In the genomic region with DNA sequence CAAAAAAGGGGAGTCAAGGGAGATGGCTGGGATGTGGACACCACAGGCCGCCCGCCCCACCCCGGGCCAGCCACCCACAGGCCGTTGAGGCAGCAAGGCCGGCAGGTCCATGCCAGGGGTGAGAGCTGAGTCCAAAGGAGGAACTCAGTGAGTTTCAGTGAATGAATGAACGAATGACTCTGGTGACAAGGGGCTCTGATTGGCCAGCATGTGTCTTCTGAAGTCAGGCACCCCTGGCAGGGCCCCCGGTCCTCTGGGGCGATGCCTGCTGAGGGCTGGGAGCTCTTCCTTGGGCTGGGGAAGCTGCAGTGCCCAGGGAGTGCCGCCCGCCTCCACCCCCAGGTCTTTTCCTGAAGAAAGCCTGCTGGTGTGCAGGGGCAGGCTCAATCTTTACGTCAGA, we compare ENCODE assay signal across 14 cellular contexts.
"Had no signal": no experiment of that assay in that cellular context is flagged by ENCODE, and none has a peak within 500 bp of the region (broad histone marks: within the 10 kb centered on the region; RNA-seq: fewer than 3 reads in every experiment).

No MANE protein-coding gene starts in this region.

- H3K36me3 ChIP-seq: colonic mucosa, heart left ventricle, lower lobe of right lung, right atrium auricular region had no signal

- ATAC-seq: heart left ventricle, lower lobe of right lung had no signal

- DNase-seq: colonic mucosa; dermis blood vessel endothelial cell; effector CD4-positive, alpha-beta T cell; hippocampal formation; kidney glomerular epithelial cell; midbrain; naive B cell; small intestine; stimulated activated CD4-positive, alpha-beta T cell treated with anti-CD3 and anti-CD28 coated beads, Interleukin-2, amount 100 ng/mL, for 48 hours; stimulated activated naive CD4-positive, alpha-beta T cell treated with Interleukin-2 at 50 U/mL for 16 hours; trophoblast cell had no signal

- H3K4me3 ChIP-seq: colonic mucosa, heart left ventricle, lower lobe of right lung, right atrium auricular region had no signal

- H3K9me3 ChIP-seq: colonic mucosa, heart left ventricle, lower lobe of right lung, right atrium auricular region had no signal

- H3K27ac ChIP-seq: colonic mucosa, heart left ventricle, lower lobe of right lung, right atrium auricular region had no signal

- H3K4me1 ChIP-seq: colonic mucosa, heart left ventricle had no signal

- H3K27me3 ChIP-seq: colonic mucosa, right atrium auricular region had no signal
